In the genomic region with DNA sequence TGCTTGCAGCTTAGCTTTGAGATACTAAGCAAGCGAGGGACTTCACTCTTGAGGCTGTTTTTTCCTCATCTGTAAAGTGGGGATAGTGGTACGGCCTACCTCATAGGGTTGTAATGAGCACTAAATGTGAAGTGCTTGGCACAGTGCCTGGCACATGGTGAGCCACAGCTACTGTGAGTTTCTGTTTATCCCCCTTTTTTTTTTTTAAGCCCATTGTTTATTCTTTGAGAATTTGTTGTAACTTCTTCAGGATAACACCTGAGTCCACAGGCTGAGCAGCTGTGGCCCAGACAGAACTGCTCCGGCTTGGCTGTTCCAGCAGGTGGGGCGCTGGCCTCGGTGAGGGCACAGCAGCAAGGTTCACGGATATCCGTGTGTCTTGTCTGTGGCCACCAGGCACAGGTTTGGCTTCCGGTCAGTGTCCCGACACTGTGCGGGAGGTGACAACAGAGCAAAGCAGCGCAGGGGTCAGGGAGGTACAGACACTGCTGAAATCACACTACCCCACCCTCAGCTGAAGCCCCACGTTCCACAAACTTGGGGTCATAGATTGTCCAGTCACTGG, we compare ENCODE assay signal across 13 cellular contexts. TPM values are rescaled to one million over a fixed set of nuclear protein-coding genes. Genes with fewer than 3 reads are reported as not detected.
DNase-seq lines count a peak whose midpoint lies in the region; ATAC-seq and TF ChIP-seq lines count a peak whose summit lies in the region.
"Had no signal": no experiment of that assay in that cellular context is flagged by ENCODE, and none has a peak within 500 bp of the region (broad histone marks: within the 10 kb centered on the region; RNA-seq: fewer than 3 reads in every experiment).

No MANE protein-coding gene starts in this region.

- peaks cover 65% of the 10 kb centered on the region for H3K36me3 Mint-ChIP-seq in activated CD8-positive, alpha-beta memory T cell treated with anti-CD3 and anti-CD28 coated beads, Interleukin-2, amount 10 ng/mL, durations not matched to agents 7 days and 5 days
- peaks cover 78% of the 10 kb centered on the region for H3K36me3 Mint-ChIP-seq in activated CD4-positive, alpha-beta memory T cell treated with anti-CD3 and anti-CD28 coated beads for 36 hours
- peaks cover 3 to 19% (median 11%) of the 10 kb centered on the region in 3 donors for H3K36me3 Mint-ChIP-seq in immature natural killer cell

- peaks cover 0 to 73% (median 0%) of the 10 kb centered on the region in 3 donors for H3K36me3 ChIP-seq in tibial nerve

- no peaks in the 10 kb centered on the region for H3K27me3 ChIP-seq in tibial nerve

- H3K4me3 ChIP-seq in tibial nerve = no peak overlapping the region

- no peak for ATAC-seq in activated CD8-positive, alpha-beta memory T cell treated with anti-CD3 and anti-CD28 coated beads, Interleukin-2, amount 10 ng/mL, durations not matched to agents 7 days and 5 days
- ATAC-seq in GM19035 (IDR thresholded peaks at IDR 0.05; ENCODE audit: unreplicated experiment) (no peak), HG02642 (IDR thresholded peaks at IDR 0.05; ENCODE audit: poor library complexity, unreplicated experiment) (no peak)

- DNase-seq in activated CD8-positive, alpha-beta memory T cell treated with anti-CD3 and anti-CD28 coated beads, Interleukin-2, amount 10 ng/mL, durations not matched to agents 7 days and 5 days = no peak
- no peak for DNase-seq in activated CD8-positive, alpha-beta memory T cell treated with anti-CD3 and anti-CD28 coated beads, Interleukin-2, amount 50 U/mL, for 48 hours
- DNase-seq in activated CD4-positive, alpha-beta memory T cell treated with anti-CD3 and anti-CD28 coated beads for 36 hours = no peak
- DNase-seq in immature natural killer cell (no peak), tibial nerve (ENCODE audit: low spot score in 2 of 2) (no peak), HT-29 (ENCODE audit: low spot score) (no peak)
- DNase-seq: hippocampal formation, NCI-H1417 treated with DMSO at 0.1 percent for 48 hours, NCI-H526, nucleus accumbens had no signal

- H3K27ac ChIP-seq in tibial nerve = peak overlapping the region in 3 of 4 donors; percentile 26 to 68 (median 57)

- peaks cover 0 to 29% (median 0%) of the 10 kb centered on the region in 4 donors for H3K4me1 ChIP-seq in tibial nerve

- H3K27ac Mint-ChIP-seq in activated CD8-positive, alpha-beta memory T cell treated with anti-CD3 and anti-CD28 coated beads, Interleukin-2, amount 10 ng/mL, durations not matched to agents 7 days and 5 days = peak overlapping the region; percentile 87
- peak overlapping the region; percentile 61 for H3K27ac Mint-ChIP-seq in activated CD4-positive, alpha-beta memory T cell treated with anti-CD3 and anti-CD28 coated beads for 36 hours
- H3K27ac Mint-ChIP-seq in immature natural killer cell = peak overlapping the region; percentile 83 to 93 (median 91)

- no peak for TF ChIP-seq EP300 in tibial nerve (IDR thresholded peaks at IDR 0.05)

- TF ChIP-seq POLR2A in tibial nerve (IDR thresholded peaks at IDR 0.05) = no peak

- intact Hi-C loops in activated CD4-positive, alpha-beta memory T cell treated with anti-CD3 and anti-CD28 coated beads for 36 hours (cut with micrococcal nuclease) = no loop called here

- CTCF ChIA-PET in activated CD8-positive, alpha-beta memory T cell treated with anti-CD3 and anti-CD28 coated beads, Interleukin-2, amount 10 ng/mL, durations not matched to agents 7 days and 5 days (lab: Charles Lee) = interaction anchor here (1.5 to 2.6 kb wide), 2 partner anchors 8 to 10 kb away, joined by 5 to 8 read pairs; no protein-coding TSS in a partner anchor
- CTCF ChIA-PET in activated CD4-positive, alpha-beta memory T cell treated with anti-CD3 and anti-CD28 coated beads for 36 hours (lab: Charles Lee) = interaction anchor here (1.3 to 2.7 kb wide), 3 partner anchors 8 to 273 kb away, joined by 3 to 16 read pairs (median 4); no protein-coding TSS in a partner anchor

- POLR2A ChIA-PET in activated CD4-positive, alpha-beta memory T cell treated with anti-CD3 and anti-CD28 coated beads for 36 hours (lab: Charles Lee) = no interaction called here

- no peaks in the 10 kb centered on the region for H3K9me3 ChIP-seq in tibial nerve

- H3K9me3 Mint-ChIP-seq in activated CD8-positive, alpha-beta memory T cell treated with anti-CD3 and anti-CD28 coated beads, Interleukin-2, amount 10 ng/mL, durations not matched to agents 7 days and 5 days (ENCODE audit: low read depth) = no peaks in the 10 kb centered on the region
- H3K9me3 Mint-ChIP-seq in activated CD4-positive, alpha-beta memory T cell treated with anti-CD3 and anti-CD28 coated beads for 36 hours = no peaks in the 10 kb centered on the region
- H3K9me3 Mint-ChIP-seq in immature natural killer cell = no peaks in the 10 kb centered on the region
- H3K9me3 Mint-ChIP-seq: activated T-helper 1 cell treated with anti-CD3 and anti-CD28 coated beads, Interleukin-12 subunit alpha, Interleukin-12 subunit beta, Interleukin-2, Interleukin-4 antibody, amounts not matched to agents 30 ng/mL and 10 ng/mL and 1 ng/mL, durations not matched to agents 14 hours and 24 hours and 36 hours had no signal

- no peaks in the 10 kb centered on the region for H3K27me3 Mint-ChIP-seq in activated CD8-positive, alpha-beta memory T cell treated with anti-CD3 and anti-CD28 coated beads, Interleukin-2, amount 10 ng/mL, durations not matched to agents 7 days and 5 days
- H3K27me3 Mint-ChIP-seq in activated CD4-positive, alpha-beta memory T cell treated with anti-CD3 and anti-CD28 coated beads for 36 hours = no peaks in the 10 kb centered on the region
- peaks cover 0 to 3% (median 0%) of the 10 kb centered on the region in 3 donors for H3K27me3 Mint-ChIP-seq in immature natural killer cell (ENCODE audit: low read depth in 3 of 3)

- peaks cover 89% of the 10 kb centered on the region for H3K4me1 Mint-ChIP-seq in activated CD8-positive, alpha-beta memory T cell treated with anti-CD3 and anti-CD28 coated beads, Interleukin-2, amount 10 ng/mL, durations not matched to agents 7 days and 5 days
- peaks cover 92% of the 10 kb centered on the region for H3K4me1 Mint-ChIP-seq in activated CD4-positive, alpha-beta memory T cell treated with anti-CD3 and anti-CD28 coated beads for 36 hours (ENCODE audit: low read depth)
- H3K4me1 Mint-ChIP-seq in immature natural killer cell = peaks cover 77 to 79% of the 10 kb centered on the region in 2 donors

- 85 to 90% methylated on average over 10 to 12 of the region's 12 CpGs for WGBS in tibial nerve, 2 donors

- no peak for TF ChIP-seq CTCF in tibial nerve (IDR thresholded peaks at IDR 0.05)

- H3K4me3 Mint-ChIP-seq in activated CD8-positive, alpha-beta memory T cell treated with anti-CD3 and anti-CD28 coated beads, Interleukin-2, amount 10 ng/mL, durations not matched to agents 7 days and 5 days = no peak overlapping the region
- no peak overlapping the region for H3K4me3 Mint-ChIP-seq in activated CD4-positive, alpha-beta memory T cell treated with anti-CD3 and anti-CD28 coated beads for 36 hours
- H3K4me3 Mint-ChIP-seq in immature natural killer cell = no peak overlapping the region

RNA-seq across cellular contexts. Expression of a gene that starts 7.3 kb away (rescaled TPM):
- total RNA-seq in activated CD8-positive, alpha-beta memory T cell treated with anti-CD3 and anti-CD28 coated beads, Interleukin-2, amount 10 ng/mL, durations not matched to agents 7 days and 5 days = 100 to 1,000 TPM; 155 to 379 TPM
- 10 to 100 TPM; 68.2 to 74.5 TPM for total RNA-seq in activated CD4-positive, alpha-beta memory T cell treated with anti-CD3 and anti-CD28 coated beads for 36 hours
- 100 to 1,000 TPM; 286 to 365 (median 342) TPM for polyA plus RNA-seq in immature natural killer cell
- total RNA-seq in tibial nerve = 10 to 100 TPM; 18.2 to 34.5 (median 23.8) TPM
- total RNA-seq in HT-29 (2014; rRNA removed; shearing (Covaris generic)) = 59.0 and 60.2 TPM in 2 replicates

RNA-seq across cellular contexts. Expression of a gene that starts 10.4 kb away (rescaled TPM):
- 10 to 100 TPM; 55.7 to 57.4 TPM for total RNA-seq in activated CD8-positive, alpha-beta memory T cell treated with anti-CD3 and anti-CD28 coated beads, Interleukin-2, amount 10 ng/mL, durations not matched to agents 7 days and 5 days
- 10 to 100 TPM; 55.5 to 55.7 TPM for total RNA-seq in activated CD4-positive, alpha-beta memory T cell treated with anti-CD3 and anti-CD28 coated beads for 36 hours
- 10 to 100 TPM; 11.6 to 17.8 (median 12.1) TPM for polyA plus RNA-seq in immature natural killer cell
- 10 to 100 TPM; 10.1 to 17.8 (median 13.1) TPM for total RNA-seq in tibial nerve
- 170 and 177 TPM in 2 replicates for total RNA-seq in HT-29 (2014; rRNA removed; shearing (Covaris generic))
